1 cellular context compared by ENCODE assay signal in genomic region chr9:113062256-113062931, GRCh38. TPM values are rescaled to one million over a fixed set of nuclear protein-coding genes. Genes with fewer than 3 reads are reported as not detected.
"Had no signal": no experiment of that assay in that cellular context is flagged by ENCODE, and none has a peak within 500 bp of the region (broad histone marks: within the 10 kb centered on the region; RNA-seq: fewer than 3 reads in every experiment).

No MANE protein-coding gene starts in this region.

RNA-seq across cellular contexts. Expression of gene ZNF883, which starts 50.4 kb away (rescaled TPM):
- total RNA-seq: OCI-LY7 had no signal
